ENCODE assay signal across 16 cellular contexts in genomic region chr9:1267141-1267570, GRCh38.
DNase-seq lines count a peak whose midpoint lies in the region; ATAC-seq, FAIRE-seq and TF ChIP-seq lines count a peak whose summit lies in the region.
"Had no signal": no experiment of that assay in that cellular context is flagged by ENCODE, and none has a peak within 500 bp of the region (broad histone marks: within the 10 kb centered on the region; RNA-seq: fewer than 3 reads in every experiment).

No MANE protein-coding gene starts in this region.

- ATAC-seq in GM18868 (IDR thresholded peaks at IDR 0.05; ENCODE audit: unreplicated experiment) (peak; percentile 90), GM21447 (IDR thresholded peaks at IDR 0.05; ENCODE audit: unreplicated experiment) (peak; percentile 94), HG03103 (IDR thresholded peaks at IDR 0.05; ENCODE audit: low read depth, unreplicated experiment) (peak; percentile 62), GM12878 (peak; percentile 85), left colon (no peak)
- ATAC-seq: natural killer cell treated with Interleukin-12 subunit alpha and Interleukin-12 subunit beta and Interleukin-15 and Interleukin-18, amount 100 ng/mL, for 72 hours had no signal

- H3K9me3 ChIP-seq in GM12878 (replicated peaks; ENCODE audit: control insufficient read depth, insufficient read depth, low read length) (no peaks in the 10 kb centered on the region), A673 (ENCODE audit: low read depth, low read length, poor library complexity, severe bottlenecking) (no peaks in the 10 kb centered on the region)
- H3K9me3 ChIP-seq: esophagus muscularis mucosa, SJSA1 had no signal

- H3K4me1 ChIP-seq in GM12878 (ENCODE audit: control insufficient read depth, insufficient read depth, low read length), result no peaks in the 10 kb centered on the region; the same call in 1 of the 2 replicates
- H3K4me1 ChIP-seq in A673 (ENCODE audit: insufficient read depth, low read length, poor library complexity, severe bottlenecking), result no peaks in the 10 kb centered on the region
- H3K4me1 ChIP-seq: esophagus muscularis mucosa, SJSA1 had no signal

- DNase-seq in GM12878 (ENCODE audit: low read depth, low spot score) (peak; percentile 55), A673 (ENCODE audit: low spot score) (no peak), GM19240 (ENCODE audit: insufficient read length, low spot score) (no peak), left colon (no peak), occipital lobe (lab: John Stamatoyannopoulos, UW) (no peak)
- DNase-seq: activated CD4-positive, alpha-beta T cell treated with anti-CD3 and anti-CD28 coated beads for 1 hour; activated effector memory CD4-positive, alpha-beta T cell treated with anti-CD3 and anti-CD28 coated beads, Interleukin-2, amount 50 U/mL, for 16 hours; CD4-positive, alpha-beta T cell; NCI-H510A had no signal

- no peak overlapping the region for H2AFZ ChIP-seq in GM12878 (ENCODE audit: control insufficient read depth, low read depth, low read length)

- H3K4me3 ChIP-seq in GM12878 (no peak overlapping the region), A673 (ENCODE audit: low read depth, low read length, poor library complexity, severe bottlenecking) (no peak overlapping the region)
- H3K4me3 ChIP-seq: esophagus muscularis mucosa, SJSA1, skin epidermis had no signal

- H3K9ac ChIP-seq in GM12878 (ENCODE audit: control insufficient read depth, insufficient read depth, low read length), result no peak overlapping the region

- SMC1A ChIA-PET in GM12878 (lab: Charles Lee; ENCODE audit: uncharacterized antibody, unreplicated experiment), result interaction anchor here (0.6 to 8.1 kb wide), 45 partner anchors 9 to 335 kb away, joined by 3 to 60 read pairs (median 4); no protein-coding TSS in a partner anchor

- in situ Hi-C loops in GM12878 (cut with MboI), result no loop called here

- no peak for FAIRE-seq in GM12878 (lab: Jason Lieb, UNC)

- H3K4me2 ChIP-seq in GM12878 (ENCODE audit: control insufficient read depth, insufficient read depth), result no peak overlapping the region

- CTCF ChIA-PET in GM12878 (lab: Yijun Ruan, JAX), result interaction anchor here (0.7 to 4.3 kb wide), 18 partner anchors 9 to 673 kb away, joined by 3 to 17 read pairs (median 3); no protein-coding TSS in a partner anchor
- CTCF ChIA-PET in A673 (lab: Charles Lee), result no interaction called here

- no peaks in the 10 kb centered on the region for H3K36me3 ChIP-seq in GM12878 (ENCODE audit: control insufficient read depth in 2 of 2, insufficient read depth in 2 of 2, low read length in 1 of 2)
- H3K36me3 ChIP-seq in A673 (ENCODE audit: insufficient read depth, low read length, poor library complexity, severe bottlenecking), result no peaks in the 10 kb centered on the region
- H3K36me3 ChIP-seq: esophagus muscularis mucosa, SJSA1 had no signal

- TF ChIP-seq CTCF in GM12878 (IDR thresholded peaks at IDR 0.05 in 2 of 3, conservative IDR thresholded peaks at IDR 0.05 in 1 of 3; ENCODE audit: control insufficient read depth in 2 of 3, extremely low read depth in 1 of 3, insufficient read depth in 1 of 3, low read depth in 3 of 3, low read length in 3 of 3) (no peak), A673 (conservative IDR thresholded peaks at IDR 0.05; ENCODE audit: low read depth, low read length) (no peak)

- TF ChIP-seq EP300 in GM12878 (IDR thresholded peaks at IDR 0.05; ENCODE audit: borderline replicate concordance in 1 of 2, control insufficient read depth in 1 of 2, low read depth in 2 of 2, low read length in 2 of 2), result peak; percentile 66 to 79; a peak in 3 of 4 replicates

- no TSS peak for BruUV-seq in GM12878 (replicated peaks; lab: Mats Ljungman, UMichigan)
- BruUV-seq in A673 (replicated peaks; lab: Mats Ljungman, UMichigan), result no TSS peak

- intact Hi-C loops in GM12878 (cut with micrococcal nuclease; ENCODE audit: unreplicated experiment), result loop anchor here (5.0 kb wide), 1 partner anchor 165 kb away; no protein-coding TSS in a partner anchor
- intact Hi-C loops in A673 (cut with micrococcal nuclease; ENCODE audit: unreplicated experiment), result no loop called here
- intact Hi-C loops in left colon (cut with DNase I, micrococcal nuclease), result no loop called here

- TF ChIP-seq POLR2A in GM12878 (IDR thresholded peaks at IDR 0.05; ENCODE audit: low read depth, low read length), result no peak

- H3K79me2 ChIP-seq in GM12878 (ENCODE audit: control insufficient read depth, insufficient read depth, low read length), result no peaks in the 10 kb centered on the region

- no peaks in the 10 kb centered on the region for H4K20me1 ChIP-seq in GM12878 (ENCODE audit: control insufficient read depth, insufficient read depth)

- POLR2A ChIA-PET in GM12878 (lab: Charles Lee) (interaction anchor here (0.6 to 1.7 kb wide), 5 partner anchors 16 to 210 kb away, joined by 3 to 5 read pairs (median 3); no protein-coding TSS in a partner anchor), A673 (lab: Charles Lee; ENCODE audit: low non-redundant PET) (interaction anchor here (0.6 kb wide), 1 partner anchor 1818 kb away, joined by 6 read pairs; no protein-coding TSS in a partner anchor)

- no peaks in the 10 kb centered on the region for H3K27me3 ChIP-seq in GM12878 (replicated peaks in 1 of 2; ENCODE audit: control insufficient read depth in 2 of 2, insufficient read depth in 2 of 2, low read length in 1 of 2)
- no peaks in the 10 kb centered on the region for H3K27me3 ChIP-seq in A673 (replicated peaks; ENCODE audit: insufficient read depth, low read depth, low read length, poor library complexity)
- H3K27me3 ChIP-seq: esophagus muscularis mucosa, SJSA1 had no signal

- WGBS in GM12878 (ENCODE audit: insufficient coverage, insufficient replicate concordance, low lambda C conversion rate, missing lambda C conversion rate), result 2% methylated on average over 3 of the region's 3 CpGs

- no peak for TF ChIP-seq RAD21 in GM12878 (IDR thresholded peaks at IDR 0.05; ENCODE audit: insufficient read depth, low read depth, low read length)

- RAD21 ChIA-PET in GM12878 (lab: Charles Lee; ENCODE audit: unreplicated experiment), result interaction anchor here (0.7 to 4.2 kb wide), 32 partner anchors 16 to 820 kb away, joined by 3 to 20 read pairs (median 4); no protein-coding TSS in a partner anchor

- no peak overlapping the region for H3K27ac ChIP-seq in GM12878 (ENCODE audit: control insufficient read depth, insufficient read depth)
- H3K27ac ChIP-seq in A673 (ENCODE audit: low read depth, low read length, poor library complexity, severe bottlenecking), result no peak overlapping the region
- H3K27ac ChIP-seq: esophagus muscularis mucosa, SJSA1, skin epidermis had no signal

TF ChIP-seq in GM12878, 131 proteins besides CTCF, POLR2A, EP300 and RAD21 (continues in another document):
- no peak for TF ChIP-seq TAF1 (IDR thresholded peaks at IDR 0.05; ENCODE audit: borderline replicate concordance, low read depth, low read length)
- no peak for TF ChIP-seq NR2C2 (IDR thresholded peaks at IDR 0.05; ENCODE audit: borderline replicate concordance, control insufficient read depth, insufficient read length, low read depth)
- TF ChIP-seq ZNF687 (IDR thresholded peaks at IDR 0.05), result peak; percentile 59
